ENCODE assay signal across 9 cellular contexts in the genomic region with DNA sequence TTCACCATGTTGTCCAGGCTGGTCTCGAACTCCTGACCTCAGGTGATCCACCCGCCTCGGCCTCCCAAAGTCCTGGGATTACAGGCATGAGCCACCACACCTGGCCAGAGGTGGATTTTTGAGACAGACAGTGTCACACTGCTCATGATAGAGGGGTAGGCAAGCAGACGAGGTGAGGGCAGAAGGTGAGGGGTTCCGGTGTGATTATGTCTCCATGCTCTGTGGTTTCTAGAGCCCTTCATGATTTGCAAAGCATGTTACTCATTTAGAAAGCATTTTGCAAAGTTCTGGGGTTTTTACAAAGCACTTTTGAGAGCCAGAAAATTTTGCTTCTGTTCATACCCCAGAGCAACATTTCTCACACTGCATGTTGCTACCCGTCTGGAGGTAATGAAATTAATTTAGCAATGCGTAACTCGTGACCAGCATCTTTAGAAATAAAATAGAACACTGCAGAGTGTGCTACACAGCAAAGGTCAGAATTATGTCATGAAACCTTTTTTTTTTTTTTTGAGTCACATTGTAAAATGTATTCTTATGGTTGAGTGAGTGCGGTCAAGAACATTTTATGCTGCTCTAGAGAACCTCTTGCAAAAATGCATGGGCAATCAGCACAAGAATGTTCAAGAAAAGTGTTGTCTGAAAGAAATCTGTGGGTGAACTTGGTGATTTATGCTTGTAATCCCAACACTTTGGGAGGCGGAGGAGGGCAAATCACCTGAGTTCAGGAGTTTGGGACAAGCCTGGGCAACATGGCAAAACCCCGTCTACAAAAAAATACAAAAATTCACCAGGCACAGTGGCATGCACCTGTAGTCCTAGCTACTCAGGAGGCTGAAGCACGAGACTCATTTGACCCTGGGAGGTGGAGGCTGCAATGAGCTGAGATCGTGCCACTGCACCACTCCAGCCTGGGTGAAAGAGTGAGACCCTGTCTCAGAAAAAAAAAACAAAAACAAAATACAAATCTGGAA. TPM values are rescaled to one million over a fixed set of nuclear protein-coding genes. Genes with fewer than 3 reads are reported as not detected.
DNase-seq lines count a peak whose midpoint lies in the region; ATAC-seq and TF ChIP-seq lines count a peak whose summit lies in the region.
"Had no signal": no experiment of that assay in that cellular context is flagged by ENCODE, and none has a peak within 500 bp of the region (broad histone marks: within the 10 kb centered on the region; RNA-seq: fewer than 3 reads in every experiment).

No MANE protein-coding gene starts in this region.

- no peak overlapping the region for H3K4me3 Mint-ChIP-seq in activated naive CD4-positive, alpha-beta T cell treated with anti-CD3 and anti-CD28 coated beads, Interleukin-2, amount 10 ng/mL, durations not matched to agents 7 days and 5 days
- H3K4me3 Mint-ChIP-seq in stimulated activated naive CD8-positive, alpha-beta T cell treated with anti-CD3 and anti-CD28 coated beads, Interleukin-15, Interleukin-2, amounts not matched to agents 100 ng/mL and 50 ng/mL, for 24 hours = peak overlapping the region; percentile 25
- H3K4me3 Mint-ChIP-seq in Caco-2 (ENCODE audit: unreplicated experiment) = no peak overlapping the region

- no peaks in the 10 kb centered on the region for H3K36me3 ChIP-seq in Caco-2 (ENCODE audit: control insufficient read depth, insufficient read depth, low read length)

- no peaks in the 10 kb centered on the region for H3K9me3 ChIP-seq in Caco-2
- H3K9me3 ChIP-seq: psoas muscle had no signal

- H3K27me3 Mint-ChIP-seq in activated naive CD4-positive, alpha-beta T cell treated with anti-CD3 and anti-CD28 coated beads, Interleukin-2, amount 10 ng/mL, durations not matched to agents 7 days and 5 days = peaks cover 38% of the 10 kb centered on the region
- peaks cover 28% of the 10 kb centered on the region for H3K27me3 Mint-ChIP-seq in stimulated activated naive CD8-positive, alpha-beta T cell treated with anti-CD3 and anti-CD28 coated beads, Interleukin-15, Interleukin-2, amounts not matched to agents 100 ng/mL and 50 ng/mL, for 24 hours
- H3K27me3 Mint-ChIP-seq in Caco-2 (ENCODE audit: insufficient read depth, unreplicated experiment) = peaks cover 11% of the 10 kb centered on the region

- no peaks in the 10 kb centered on the region for H3K27me3 ChIP-seq in Caco-2 (replicated peaks; ENCODE audit: control insufficient read depth, insufficient read depth, low read length)

- no peak for TF ChIP-seq CTCF in Caco-2 (IDR thresholded peaks at IDR 0.05; ENCODE audit: insufficient read depth in 1 of 2, low read depth in 1 of 2, low read length in 1 of 2, severe bottlenecking in 1 of 2, unreplicated experiment in 1 of 2)

- BruUV-seq in Caco-2 (replicated peaks; lab: Mats Ljungman, UMichigan) = no TSS peak

- CTCF ChIA-PET in activated naive CD4-positive, alpha-beta T cell treated with anti-CD3 and anti-CD28 coated beads, Interleukin-2, amount 10 ng/mL, durations not matched to agents 7 days and 5 days (lab: Charles Lee) = no interaction called here
- CTCF ChIA-PET in Caco-2 (lab: Charles Lee) = no interaction called here

- DNase-seq in AG20443 (ENCODE audit: low spot score) = peak; percentile 11
- DNase-seq in activated naive CD4-positive, alpha-beta T cell treated with anti-CD3 and anti-CD28 coated beads, Interleukin-2, amount 10 ng/mL, durations not matched to agents 7 days and 5 days = peak; percentile 52
- DNase-seq in NCI-H1105 treated with DMSO at 0.1 percent for 48 hours (lab: John Stamatoyannopoulos, UW) = no peak
- DNase-seq in Caco-2 = no peak
- no peak for DNase-seq in effector CD4-positive, alpha-beta T cell

- H3K4me1 ChIP-seq in Caco-2 = peaks cover 8% of the 10 kb centered on the region
- H3K4me1 ChIP-seq: psoas muscle had no signal

- POLR2A ChIA-PET in Caco-2 (lab: Charles Lee) = no interaction called here

- H3K9me3 Mint-ChIP-seq in activated naive CD4-positive, alpha-beta T cell treated with anti-CD3 and anti-CD28 coated beads, Interleukin-2, amount 10 ng/mL, durations not matched to agents 7 days and 5 days = no peaks in the 10 kb centered on the region
- no peaks in the 10 kb centered on the region for H3K9me3 Mint-ChIP-seq in stimulated activated naive CD8-positive, alpha-beta T cell treated with anti-CD3 and anti-CD28 coated beads, Interleukin-15, Interleukin-2, amounts not matched to agents 100 ng/mL and 50 ng/mL, for 24 hours
- H3K9me3 Mint-ChIP-seq in Caco-2 (ENCODE audit: unreplicated experiment) = no peaks in the 10 kb centered on the region

- ATAC-seq in GM19324 (IDR thresholded peaks at IDR 0.05; ENCODE audit: low FRiP score, unreplicated experiment) (peak; percentile 65), HG03196 (IDR thresholded peaks at IDR 0.05; ENCODE audit: unreplicated experiment) (peak; percentile 68)

- peak overlapping the region; percentile 83 for H3K27ac Mint-ChIP-seq in activated naive CD4-positive, alpha-beta T cell treated with anti-CD3 and anti-CD28 coated beads, Interleukin-2, amount 10 ng/mL, durations not matched to agents 7 days and 5 days
- H3K27ac Mint-ChIP-seq in stimulated activated naive CD8-positive, alpha-beta T cell treated with anti-CD3 and anti-CD28 coated beads, Interleukin-15, Interleukin-2, amounts not matched to agents 100 ng/mL and 50 ng/mL, for 24 hours = peak overlapping the region; percentile 38
- no peak overlapping the region for H3K27ac Mint-ChIP-seq in Caco-2 (ENCODE audit: unreplicated experiment)

- no peak overlapping the region for H3K4me3 ChIP-seq in Caco-2 (ENCODE audit: low read depth, low read length)
- H3K4me3 ChIP-seq: psoas muscle had no signal

- intact Hi-C loops in Caco-2 (cut with micrococcal nuclease; ENCODE audit: unreplicated experiment) = no loop called here

- H3K4me1 Mint-ChIP-seq in activated naive CD4-positive, alpha-beta T cell treated with anti-CD3 and anti-CD28 coated beads, Interleukin-2, amount 10 ng/mL, durations not matched to agents 7 days and 5 days = peaks cover 49% of the 10 kb centered on the region
- peaks cover 34% of the 10 kb centered on the region for H3K4me1 Mint-ChIP-seq in stimulated activated naive CD8-positive, alpha-beta T cell treated with anti-CD3 and anti-CD28 coated beads, Interleukin-15, Interleukin-2, amounts not matched to agents 100 ng/mL and 50 ng/mL, for 24 hours (ENCODE audit: low read depth)
- no peaks in the 10 kb centered on the region for H3K4me1 Mint-ChIP-seq in Caco-2 (ENCODE audit: low read depth, unreplicated experiment)

- no peaks in the 10 kb centered on the region for H3K36me3 Mint-ChIP-seq in activated naive CD4-positive, alpha-beta T cell treated with anti-CD3 and anti-CD28 coated beads, Interleukin-2, amount 10 ng/mL, durations not matched to agents 7 days and 5 days
- H3K36me3 Mint-ChIP-seq in stimulated activated naive CD8-positive, alpha-beta T cell treated with anti-CD3 and anti-CD28 coated beads, Interleukin-15, Interleukin-2, amounts not matched to agents 100 ng/mL and 50 ng/mL, for 24 hours (ENCODE audit: low read depth) = no peaks in the 10 kb centered on the region
- H3K36me3 Mint-ChIP-seq in Caco-2 (ENCODE audit: insufficient read depth, unreplicated experiment) = no peaks in the 10 kb centered on the region

RNA-seq across cellular contexts. Expression of gene MAP4K1, which starts 58.0 kb away (rescaled TPM):
- total RNA-seq in Caco-2 (2022) = 1.7 and 2.4 TPM in 2 replicates

RNA-seq across cellular contexts. Expression of gene EIF3K, which starts 59.3 kb away (rescaled TPM):
- 354 and 380 TPM in 2 replicates for total RNA-seq in Caco-2 (2022)

Comparison
In these comparisons a context has a peak if more than half of its experiments do, and no peak if none do; other contexts are left out.
1. DNase-seq: peak in AG20443 (single experiment) and activated naive CD4-positive, alpha-beta T cell treated with anti-CD3 and anti-CD28 coated beads, Interleukin-2, amount 10 ng/mL, durations not matched to agents 7 days and 5 days (single experiment); none in NCI-H1105 treated with DMSO at 0.1 percent for 48 hours (single experiment), Caco-2 (0 of 2) and effector CD4-positive, alpha-beta T cell (single experiment).